Comparison of ENCODE assay signal across 24 cellular contexts in the genomic region with DNA sequence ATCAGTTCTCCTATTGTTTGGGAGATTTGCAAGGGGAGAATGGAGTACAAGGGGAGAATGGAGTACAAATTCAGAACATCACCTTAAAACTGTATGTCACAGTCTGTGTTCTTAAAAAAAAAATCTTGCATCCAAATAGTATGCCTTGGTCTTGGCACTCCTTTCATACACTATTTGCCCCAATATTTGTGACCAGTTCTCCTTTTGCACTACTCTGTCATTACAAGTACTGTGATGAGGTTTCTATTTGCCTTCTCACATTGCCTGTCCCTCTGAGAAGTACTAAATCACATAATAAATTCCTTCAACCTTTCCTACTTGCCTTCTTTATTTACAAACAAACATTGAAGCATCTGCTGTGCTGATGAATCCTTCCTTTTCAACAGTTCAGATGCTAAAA. TPM values are rescaled to one million over a fixed set of nuclear protein-coding genes. Genes with fewer than 3 reads are reported as not detected.
DNase-seq lines count a peak whose midpoint lies in the region; ATAC-seq and TF ChIP-seq lines count a peak whose summit lies in the region.
"Had no signal": no experiment of that assay in that cellular context is flagged by ENCODE, and none has a peak within 500 bp of the region (broad histone marks: within the 10 kb centered on the region; RNA-seq: fewer than 3 reads in every experiment).

No MANE protein-coding gene starts in this region.

- DNase-seq in activated CD4-positive, alpha-beta T cell treated with anti-CD3 and anti-CD28 coated beads, Interleukin-2, amount 10 ng/mL, durations not matched to agents 24 days and 14 days = peak; percentile 37
- no peak for DNase-seq in activated CD4-positive, alpha-beta T cell treated with anti-CD3 and anti-CD28 coated beads for 1 hour
- DNase-seq in WTC11 (ENCODE audit: low spot score) (no peak), GM03348 (ENCODE audit: low spot score) (no peak), ACHN (no peak), thyroid gland (no peak), mucosa of gallbladder (ENCODE audit: low spot score) (no peak)
- DNase-seq: 8988T, Calu3, DMS79 treated with DMSO at 0.1 percent for 48 hours, GF-D8, H9, HFFc6, KBM-7, NCI-H1048, NCI-H1417, NCI-H1694, NCI-H2081, NCI-H2227 treated with DMSO at 0.1 percent for 48 hours, NCI-H526 treated with DMSO at 0.1 percent for 48 hours, SHP77, T-helper 1 cell had no signal

- ATAC-seq in HG02870 (IDR thresholded peaks at IDR 0.05; ENCODE audit: unreplicated experiment) (peak; percentile 70), WTC11 (no peak)

- no peak overlapping the region for H3K27ac ChIP-seq in thyroid gland
- H3K27ac ChIP-seq: RWPE1 had no signal

- TF ChIP-seq POLR2A in thyroid gland (IDR thresholded peaks at IDR 0.05) = no peak

- no peaks in the 10 kb centered on the region for H3K27me3 ChIP-seq in thyroid gland

- TF ChIP-seq CTCF in WTC11 (IDR thresholded peaks at IDR 0.05) (no peak), thyroid gland (IDR thresholded peaks at IDR 0.05) (no peak)

- peaks cover 5% of the 10 kb centered on the region for H3K4me1 Mint-ChIP-seq in activated CD4-positive, alpha-beta T cell treated with anti-CD3 and anti-CD28 coated beads, Interleukin-2, amount 10 ng/mL, durations not matched to agents 24 days and 14 days
- H3K4me1 Mint-ChIP-seq in WTC11 = peaks cover 11% of the 10 kb centered on the region

- no peaks in the 10 kb centered on the region for H3K9me3 ChIP-seq in thyroid gland

- POLR2A ChIA-PET in WTC11 (lab: Charles Lee) = no interaction called here

- H3K4me3 ChIP-seq in thyroid gland (replicated peaks in 1 of 3) = no peak overlapping the region

- intact Hi-C loops in activated CD4-positive, alpha-beta T cell treated with anti-CD3 and anti-CD28 coated beads, Interleukin-2, amount 10 ng/mL, durations not matched to agents 24 days and 14 days (cut with micrococcal nuclease) = no loop called here
- intact Hi-C loops in thyroid gland (cut with DNase I) = no loop called here

- in situ Hi-C loops in ACHN (cut with HindIII; ENCODE audit: low pct_ligation_motif_present, low pct_unique_long_range_greater_than_20kb, low sequenced_read_pairs) = no loop called here

- H3K4me3 Mint-ChIP-seq in activated CD4-positive, alpha-beta T cell treated with anti-CD3 and anti-CD28 coated beads, Interleukin-2, amount 10 ng/mL, durations not matched to agents 24 days and 14 days = no peak overlapping the region
- H3K4me3 Mint-ChIP-seq in WTC11 = no peak overlapping the region
- H3K4me3 Mint-ChIP-seq: H9, HFFc6 had no signal

- no peaks in the 10 kb centered on the region for H3K36me3 Mint-ChIP-seq in activated CD4-positive, alpha-beta T cell treated with anti-CD3 and anti-CD28 coated beads, Interleukin-2, amount 10 ng/mL, durations not matched to agents 24 days and 14 days (ENCODE audit: low read depth)
- no peaks in the 10 kb centered on the region for H3K36me3 Mint-ChIP-seq in WTC11

- no peak overlapping the region for H3K27ac Mint-ChIP-seq in activated CD4-positive, alpha-beta T cell treated with anti-CD3 and anti-CD28 coated beads, Interleukin-2, amount 10 ng/mL, durations not matched to agents 24 days and 14 days
- H3K27ac Mint-ChIP-seq in WTC11 = 0 out of 2 replicates have a peak overlapping the region, but pooled peaks have one; percentile 41
- H3K27ac Mint-ChIP-seq: H9, HFFc6 had no signal

- H3K9me3 Mint-ChIP-seq in activated CD4-positive, alpha-beta T cell treated with anti-CD3 and anti-CD28 coated beads, Interleukin-2, amount 10 ng/mL, durations not matched to agents 24 days and 14 days = no peaks in the 10 kb centered on the region
- no peaks in the 10 kb centered on the region for H3K9me3 Mint-ChIP-seq in WTC11
- H3K9me3 Mint-ChIP-seq: H9, HFFc6 had no signal

- no peaks in the 10 kb centered on the region for H3K4me1 ChIP-seq in thyroid gland

- peaks cover 19% of the 10 kb centered on the region for H3K27me3 Mint-ChIP-seq in activated CD4-positive, alpha-beta T cell treated with anti-CD3 and anti-CD28 coated beads, Interleukin-2, amount 10 ng/mL, durations not matched to agents 24 days and 14 days
- peaks cover 7% of the 10 kb centered on the region; the same call in 1 of the 2 replicates for H3K27me3 Mint-ChIP-seq in WTC11 (ENCODE audit: low read depth)

- CTCF ChIA-PET in WTC11 (lab: Charles Lee) = no interaction called here

- H3K36me3 ChIP-seq in thyroid gland = no peaks in the 10 kb centered on the region

TF ChIP-seq in WTC11, 78 proteins besides CTCF, POLR2A, EP300 and RAD21:
- TF ChIP-seq, protein P1, sequence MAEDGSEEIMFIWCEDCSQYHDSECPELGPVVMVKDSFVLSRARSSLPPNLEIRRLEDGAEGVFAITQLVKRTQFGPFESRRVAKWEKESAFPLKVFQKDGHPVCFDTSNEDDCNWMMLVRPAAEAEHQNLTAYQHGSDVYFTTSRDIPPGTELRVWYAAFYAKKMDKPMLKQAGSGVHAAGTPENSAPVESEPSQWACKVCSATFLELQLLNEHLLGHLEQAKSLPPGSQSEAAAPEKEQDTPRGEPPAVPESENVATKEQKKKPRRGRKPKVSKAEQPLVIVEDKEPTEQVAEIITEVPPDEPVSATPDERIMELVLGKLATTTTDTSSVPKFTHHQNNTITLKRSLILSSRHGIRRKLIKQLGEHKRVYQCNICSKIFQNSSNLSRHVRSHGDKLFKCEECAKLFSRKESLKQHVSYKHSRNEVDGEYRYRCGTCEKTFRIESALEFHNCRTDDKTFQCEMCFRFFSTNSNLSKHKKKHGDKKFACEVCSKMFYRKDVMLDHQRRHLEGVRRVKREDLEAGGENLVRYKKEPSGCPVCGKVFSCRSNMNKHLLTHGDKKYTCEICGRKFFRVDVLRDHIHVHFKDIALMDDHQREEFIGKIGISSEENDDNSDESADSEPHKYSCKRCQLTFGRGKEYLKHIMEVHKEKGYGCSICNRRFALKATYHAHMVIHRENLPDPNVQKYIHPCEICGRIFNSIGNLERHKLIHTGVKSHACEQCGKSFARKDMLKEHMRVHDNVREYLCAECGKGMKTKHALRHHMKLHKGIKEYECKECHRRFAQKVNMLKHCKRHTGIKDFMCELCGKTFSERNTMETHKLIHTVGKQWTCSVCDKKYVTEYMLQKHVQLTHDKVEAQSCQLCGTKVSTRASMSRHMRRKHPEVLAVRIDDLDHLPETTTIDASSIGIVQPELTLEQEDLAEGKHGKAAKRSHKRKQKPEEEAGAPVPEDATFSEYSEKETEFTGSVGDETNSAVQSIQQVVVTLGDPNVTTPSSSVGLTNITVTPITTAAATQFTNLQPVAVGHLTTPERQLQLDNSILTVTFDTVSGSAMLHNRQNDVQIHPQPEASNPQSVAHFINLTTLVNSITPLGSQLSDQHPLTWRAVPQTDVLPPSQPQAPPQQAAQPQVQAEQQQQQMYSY (CRISPR knock-in tag; IDR thresholded peaks at IDR 0.05) = no peak
- TF ChIP-seq ZNF416 (CRISPR knock-in tag; IDR thresholded peaks at IDR 0.05) = no peak
- TF ChIP-seq PREB (CRISPR knock-in tag; IDR thresholded peaks at IDR 0.05; ENCODE audit: borderline replicate concordance) = no peak
- TF ChIP-seq USF1 (CRISPR knock-in tag; IDR thresholded peaks at IDR 0.05) = no peak
- no peak for TF ChIP-seq SP1 (CRISPR knock-in tag; conservative IDR thresholded peaks at IDR 0.05)
- TF ChIP-seq USF2 (CRISPR knock-in tag; IDR thresholded peaks at IDR 0.05) = no peak
- no peak for TF ChIP-seq MYBL2 (CRISPR knock-in tag; IDR thresholded peaks at IDR 0.05)
- TF ChIP-seq RORB (CRISPR knock-in tag; IDR thresholded peaks at IDR 0.05) = no peak

RNA-seq across cellular contexts. Expression of gene NCK2, which starts 36.0 kb away (rescaled TPM):
- 85.8 and 86.2 TPM in 2 replicates for total RNA-seq in activated CD4-positive, alpha-beta T cell treated with anti-CD3 and anti-CD28 coated beads, Interleukin-2, amount 10 ng/mL, durations not matched to agents 24 days and 14 days
- total RNA-seq in WTC11 (2021) = 63.7 to 75.4 TPM (median 65.1 TPM) in 3 replicates
- total RNA-seq in thyroid gland = 10 to 100 TPM; 46.0 to 62.6 (median 55.3) TPM
- total RNA-seq in mucosa of gallbladder = 160 TPM
